ENCODE assay signal across 30 cellular contexts in genomic region chr4:39758176-39758575, GRCh38.
"Had no signal": no experiment of that assay in that cellular context is flagged by ENCODE, and none has a peak within 500 bp of the region (broad histone marks: within the 10 kb centered on the region; RNA-seq: fewer than 3 reads in every experiment).

No MANE protein-coding gene starts in this region.

- H3K27me3 ChIP-seq: SJSA1 had no signal

- H3K4me3 ChIP-seq: SJSA1 had no signal

- H3K4me1 Mint-ChIP-seq: brain had no signal

- DNase-seq: activated B cell treated with CpG ODN at 0.5 μM for 24 hours; activated CD4-positive, alpha-beta memory T cell treated with anti-CD3 and anti-CD28 coated beads for 36 hours; activated CD4-positive, alpha-beta T cell treated with anti-CD3 and anti-CD28 coated beads for 4 hours; activated CD4-positive, alpha-beta T cell treated with anti-CD3 and anti-CD28 coated beads, Interleukin-2, amount 50 U/mL, for 1 hour; activated CD4-positive, CD25-positive, alpha-beta regulatory T cell treated with anti-CD3 and anti-CD28 coated beads, Interleukin-2, amount 50 U/mL, for 72 hours; activated effector memory CD4-positive, alpha-beta T cell treated with Interleukin-2 at 50 U/mL for 16 hours; activated naive CD4-positive, alpha-beta T cell treated with anti-CD3 and anti-CD28 coated beads, Interleukin-2, amount 10 ng/mL, durations not matched to agents 7 days and 5 days; activated naive CD8-positive, alpha-beta T cell treated with anti-CD3 and anti-CD28 coated beads, Interleukin-2, amount 50 U/mL, for 24 hours; activated T-cell treated with anti-CD3 and anti-CD28 coated beads, Interleukin-2, amount 50 U/mL, for 24 hours; anterior cingulate cortex; Kasumi-1; KG1; MM.1S; MV-4-11; NCI-H1092; NCI-H1436 treated with DMSO at 0.1 percent for 48 hours; NCI-H1694 treated with DMSO at 0.1 percent for 48 hours; NCI-H2029; NCI-H345; NCI-H524 treated with DMSO at 0.1 percent for 48 hours; SHP77 treated with DMSO at 0.1 percent for 48 hours; SK-N-SH had no signal

- H3K27ac Mint-ChIP-seq: activated B cell treated with CpG ODN at 0.5 μM for 24 hours; activated CD4-positive, alpha-beta memory T cell treated with anti-CD3 and anti-CD28 coated beads for 36 hours; activated naive CD4-positive, alpha-beta T cell treated with anti-CD3 and anti-CD28 coated beads, Interleukin-2, amount 10 ng/mL, durations not matched to agents 7 days and 5 days; activated naive CD8-positive, alpha-beta T cell treated with anti-CD3 and anti-CD28 coated beads, Interleukin-2, amount 50 U/mL, for 24 hours; activated T-cell treated with anti-CD3 and anti-CD28 coated beads, Interleukin-2, amount 50 U/mL, for 24 hours; activated T-helper 1 cell treated with anti-CD3 and anti-CD28 coated beads, Interleukin-12 subunit alpha, Interleukin-12 subunit beta, Interleukin-2, Interleukin-4 antibody, amounts not matched to agents 30 ng/mL and 10 ng/mL and 1 ng/mL, durations not matched to agents 14 hours and 24 hours and 36 hours; brain; T-helper 1 cell treated with Interleukin-12 subunit alpha and Interleukin-12 subunit beta and Interleukin-4 antibody, amounts not matched to agents 30 μg/mL and 1 μg/mL, for 36 hours; T-helper 2 cell treated with Interferon-gamma antibody and Interleukin-4, amounts not matched to agents 5 μg/mL and 100 μg/mL, for 36 hours had no signal

- H3K4me2 ChIP-seq: SK-N-SH had no signal

- H3K27me3 Mint-ChIP-seq: activated B cell treated with CpG ODN at 0.5 μM for 24 hours; activated CD4-positive, alpha-beta memory T cell treated with anti-CD3 and anti-CD28 coated beads for 36 hours; activated naive CD4-positive, alpha-beta T cell treated with anti-CD3 and anti-CD28 coated beads, Interleukin-2, amount 10 ng/mL, durations not matched to agents 7 days and 5 days; activated naive CD8-positive, alpha-beta T cell; activated naive CD8-positive, alpha-beta T cell treated with anti-CD3 and anti-CD28 coated beads, Interleukin-2, amount 50 U/mL, for 24 hours; activated T-cell treated with anti-CD3 and anti-CD28 coated beads, Interleukin-2, amount 50 U/mL, for 24 hours; brain; central memory CD8-positive, alpha-beta T cell had no signal

- H3K27ac ChIP-seq: SJSA1 had no signal

- ATAC-seq: activated naive CD8-positive, alpha-beta T cell treated with anti-CD3 and anti-CD28 coated beads, Interleukin-2, amount 50 U/mL, for 24 hours; Panc1 had no signal

- H3K4me1 ChIP-seq: SJSA1 had no signal

- H3K9me3 Mint-ChIP-seq: activated B cell treated with CpG ODN at 0.5 μM for 24 hours; activated CD4-positive, alpha-beta memory T cell treated with anti-CD3 and anti-CD28 coated beads for 36 hours; activated naive CD4-positive, alpha-beta T cell treated with anti-CD3 and anti-CD28 coated beads, Interleukin-2, amount 10 ng/mL, durations not matched to agents 7 days and 5 days; activated naive CD8-positive, alpha-beta T cell treated with anti-CD3 and anti-CD28 coated beads, Interleukin-2, amount 50 U/mL, for 24 hours; activated T-cell treated with anti-CD3 and anti-CD28 coated beads, Interleukin-2, amount 50 U/mL, for 24 hours; activated T-helper 1 cell treated with anti-CD3 and anti-CD28 coated beads, Interleukin-12 subunit alpha, Interleukin-12 subunit beta, Interleukin-2, Interleukin-4 antibody, amounts not matched to agents 30 ng/mL and 10 ng/mL and 1 ng/mL, durations not matched to agents 14 hours and 24 hours and 36 hours; brain; central memory CD8-positive, alpha-beta T cell; T-helper 1 cell treated with Interleukin-12 subunit alpha and Interleukin-12 subunit beta and Interleukin-4 antibody, amounts not matched to agents 30 μg/mL and 1 μg/mL, for 36 hours; T-helper 2 cell treated with Interferon-gamma antibody and Interleukin-4, amounts not matched to agents 5 μg/mL and 100 μg/mL, for 36 hours had no signal

- H3K4me3 Mint-ChIP-seq: activated B cell treated with CpG ODN at 0.5 μM for 24 hours; activated CD4-positive, alpha-beta memory T cell treated with anti-CD3 and anti-CD28 coated beads for 36 hours; activated naive CD4-positive, alpha-beta T cell treated with anti-CD3 and anti-CD28 coated beads, Interleukin-2, amount 10 ng/mL, durations not matched to agents 7 days and 5 days; activated naive CD8-positive, alpha-beta T cell; activated naive CD8-positive, alpha-beta T cell treated with anti-CD3 and anti-CD28 coated beads, Interleukin-2, amount 50 U/mL, for 24 hours; activated T-cell treated with anti-CD3 and anti-CD28 coated beads, Interleukin-2, amount 50 U/mL, for 24 hours; activated T-helper 1 cell treated with anti-CD3 and anti-CD28 coated beads, Interleukin-12 subunit alpha, Interleukin-12 subunit beta, Interleukin-2, Interleukin-4 antibody, amounts not matched to agents 30 ng/mL and 10 ng/mL and 1 ng/mL, durations not matched to agents 14 hours and 24 hours and 36 hours; brain; central memory CD8-positive, alpha-beta T cell; T-helper 1 cell treated with Interleukin-12 subunit alpha and Interleukin-12 subunit beta and Interleukin-4 antibody, amounts not matched to agents 30 μg/mL and 1 μg/mL, for 36 hours; T-helper 2 cell treated with Interferon-gamma antibody and Interleukin-4, amounts not matched to agents 5 μg/mL and 100 μg/mL, for 36 hours had no signal

- H3K9me2 ChIP-seq: SK-N-SH had no signal
